In the genomic region with DNA sequence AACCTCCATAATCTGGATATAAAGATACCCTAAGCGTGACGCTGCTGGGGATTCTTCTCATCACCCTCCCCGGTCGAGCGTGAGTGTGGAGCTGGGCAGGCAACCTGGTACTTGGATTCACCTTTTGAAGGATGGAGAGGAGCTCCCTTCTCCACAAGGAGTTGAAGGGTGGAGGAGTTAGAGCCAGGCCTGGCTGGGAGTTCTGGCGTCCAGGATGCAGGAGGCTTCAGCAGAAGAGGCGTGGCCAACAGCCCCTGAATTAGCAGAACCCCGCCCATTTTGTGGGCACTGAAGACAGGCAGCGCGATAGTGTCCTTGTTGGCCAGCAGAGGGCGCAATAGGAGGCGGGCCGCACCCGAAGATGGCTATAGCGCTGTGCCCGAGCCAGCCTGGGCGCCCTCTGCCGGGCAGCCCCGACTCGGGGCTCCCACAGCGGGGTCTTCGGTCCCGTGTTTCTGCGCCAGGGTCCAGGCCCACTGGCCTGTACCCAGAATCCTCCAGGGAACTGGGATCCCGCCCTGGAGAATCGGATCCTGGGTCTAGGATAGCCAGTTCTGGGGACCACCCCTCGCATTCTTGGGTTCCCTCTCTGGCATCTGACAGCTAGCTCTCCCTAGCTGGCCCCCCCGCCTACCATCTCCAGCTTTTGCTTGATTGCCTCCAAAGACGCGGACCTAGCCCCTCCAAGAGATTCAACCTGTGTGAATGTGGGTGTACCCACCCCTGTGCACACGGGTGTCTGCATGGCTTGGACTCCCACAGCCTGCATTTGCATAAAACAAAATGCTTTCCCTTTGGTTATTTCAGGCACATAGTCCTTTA, we compare ENCODE assay signal across 1 cellular context.
TF ChIP-seq lines count a peak whose summit lies in the region.

No MANE protein-coding gene starts in this region.

TF ChIP-seq in HEK293, 187 proteins besides CTCF, POLR2A, EP300 and RAD21 (continued from another document and continues in another):
- TF ChIP-seq, protein P1, sequence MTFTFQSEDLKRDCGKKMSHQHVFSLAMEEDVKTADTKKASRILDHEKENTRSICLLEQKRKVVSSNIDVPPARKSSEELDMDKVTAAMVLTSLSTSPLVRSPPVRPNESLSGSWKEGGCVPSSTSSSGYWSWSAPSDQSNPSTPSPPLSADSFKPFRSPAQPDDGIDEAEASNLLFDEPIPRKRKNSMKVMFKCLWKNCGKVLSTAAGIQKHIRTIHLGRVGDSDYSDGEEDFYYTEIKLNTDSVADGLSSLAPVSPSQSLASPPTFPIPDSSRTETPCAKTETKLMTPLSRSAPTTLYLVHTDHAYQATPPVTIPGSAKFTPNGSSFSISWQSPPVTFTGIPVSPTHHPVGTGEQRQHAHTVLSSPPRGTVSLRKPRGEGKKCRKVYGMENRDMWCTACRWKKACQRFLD (tag by site-specific recombination; IDR thresholded peaks at IDR 0.05), result no peak
- no peak for TF ChIP-seq ZNF155 (tag by site-specific recombination; IDR thresholded peaks at IDR 0.05)
- TF ChIP-seq, protein P2, sequence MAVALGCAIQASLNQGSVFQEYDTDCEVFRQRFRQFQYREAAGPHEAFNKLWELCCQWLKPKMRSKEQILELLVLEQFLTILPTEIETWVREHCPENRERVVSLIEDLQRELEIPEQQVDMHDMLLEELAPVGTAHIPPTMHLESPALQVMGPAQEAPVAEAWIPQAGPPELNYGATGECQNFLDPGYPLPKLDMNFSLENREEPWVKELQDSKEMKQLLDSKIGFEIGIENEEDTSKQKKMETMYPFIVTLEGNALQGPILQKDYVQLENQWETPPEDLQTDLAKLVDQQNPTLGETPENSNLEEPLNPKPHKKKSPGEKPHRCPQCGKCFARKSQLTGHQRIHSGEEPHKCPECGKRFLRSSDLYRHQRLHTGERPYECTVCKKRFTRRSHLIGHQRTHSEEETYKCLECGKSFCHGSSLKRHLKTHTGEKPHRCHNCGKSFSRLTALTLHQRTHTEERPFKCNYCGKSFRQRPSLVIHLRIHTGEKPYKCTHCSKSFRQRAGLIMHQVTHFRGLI (tag by site-specific recombination; IDR thresholded peaks at IDR 0.05), result peak; percentile 63; the same call in 1 of the 2 replicates
- TF ChIP-seq IKZF3 (tag by site-specific recombination; IDR thresholded peaks at IDR 0.05), result peak; percentile 77
- no peak for TF ChIP-seq BCL11B (tag by site-specific recombination; IDR thresholded peaks at IDR 0.05; ENCODE audit: low read depth)
- TF ChIP-seq, protein P3, sequence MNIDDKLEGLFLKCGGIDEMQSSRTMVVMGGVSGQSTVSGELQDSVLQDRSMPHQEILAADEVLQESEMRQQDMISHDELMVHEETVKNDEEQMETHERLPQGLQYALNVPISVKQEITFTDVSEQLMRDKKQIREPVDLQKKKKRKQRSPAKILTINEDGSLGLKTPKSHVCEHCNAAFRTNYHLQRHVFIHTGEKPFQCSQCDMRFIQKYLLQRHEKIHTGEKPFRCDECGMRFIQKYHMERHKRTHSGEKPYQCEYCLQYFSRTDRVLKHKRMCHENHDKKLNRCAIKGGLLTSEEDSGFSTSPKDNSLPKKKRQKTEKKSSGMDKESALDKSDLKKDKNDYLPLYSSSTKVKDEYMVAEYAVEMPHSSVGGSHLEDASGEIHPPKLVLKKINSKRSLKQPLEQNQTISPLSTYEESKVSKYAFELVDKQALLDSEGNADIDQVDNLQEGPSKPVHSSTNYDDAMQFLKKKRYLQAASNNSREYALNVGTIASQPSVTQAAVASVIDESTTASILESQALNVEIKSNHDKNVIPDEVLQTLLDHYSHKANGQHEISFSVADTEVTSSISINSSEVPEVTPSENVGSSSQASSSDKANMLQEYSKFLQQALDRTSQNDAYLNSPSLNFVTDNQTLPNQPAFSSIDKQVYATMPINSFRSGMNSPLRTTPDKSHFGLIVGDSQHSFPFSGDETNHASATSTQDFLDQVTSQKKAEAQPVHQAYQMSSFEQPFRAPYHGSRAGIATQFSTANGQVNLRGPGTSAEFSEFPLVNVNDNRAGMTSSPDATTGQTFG (tag by site-specific recombination; IDR thresholded peaks at IDR 0.05; ENCODE audit: borderline replicate concordance), result no peak
- TF ChIP-seq, protein P4, sequence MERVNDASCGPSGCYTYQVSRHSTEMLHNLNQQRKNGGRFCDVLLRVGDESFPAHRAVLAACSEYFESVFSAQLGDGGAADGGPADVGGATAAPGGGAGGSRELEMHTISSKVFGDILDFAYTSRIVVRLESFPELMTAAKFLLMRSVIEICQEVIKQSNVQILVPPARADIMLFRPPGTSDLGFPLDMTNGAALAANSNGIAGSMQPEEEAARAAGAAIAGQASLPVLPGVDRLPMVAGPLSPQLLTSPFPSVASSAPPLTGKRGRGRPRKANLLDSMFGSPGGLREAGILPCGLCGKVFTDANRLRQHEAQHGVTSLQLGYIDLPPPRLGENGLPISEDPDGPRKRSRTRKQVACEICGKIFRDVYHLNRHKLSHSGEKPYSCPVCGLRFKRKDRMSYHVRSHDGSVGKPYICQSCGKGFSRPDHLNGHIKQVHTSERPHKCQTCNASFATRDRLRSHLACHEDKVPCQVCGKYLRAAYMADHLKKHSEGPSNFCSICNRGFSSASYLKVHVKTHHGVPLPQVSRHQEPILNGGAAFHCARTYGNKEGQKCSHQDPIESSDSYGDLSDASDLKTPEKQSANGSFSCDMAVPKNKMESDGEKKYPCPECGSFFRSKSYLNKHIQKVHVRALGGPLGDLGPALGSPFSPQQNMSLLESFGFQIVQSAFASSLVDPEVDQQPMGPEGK (tag by site-specific recombination; IDR thresholded peaks at IDR 0.05), result peak; percentile 82
- peak; percentile 77; the same call in 1 of the 2 replicates for TF ChIP-seq YY1 (tag by site-specific recombination; IDR thresholded peaks at IDR 0.05)
- 0 out of 2 replicates have a peak, but pooled peaks have one; percentile 38 for TF ChIP-seq ZBTB48 (tag by site-specific recombination; IDR thresholded peaks at IDR 0.05)
- TF ChIP-seq SETDB1 (IDR thresholded peaks at IDR 0.05; ENCODE audit: insufficient read length, low read length), result peak; percentile 77
- no peak for TF ChIP-seq ZNF311 (tag by site-specific recombination; IDR thresholded peaks at IDR 0.05; ENCODE audit: borderline replicate concordance)
- peak; percentile 96 for TF ChIP-seq ZXDB (tag by site-specific recombination; IDR thresholded peaks at IDR 0.05)
- TF ChIP-seq ZNF169 (tag by site-specific recombination; IDR thresholded peaks at IDR 0.05), result no peak
- TF ChIP-seq, protein P5, sequence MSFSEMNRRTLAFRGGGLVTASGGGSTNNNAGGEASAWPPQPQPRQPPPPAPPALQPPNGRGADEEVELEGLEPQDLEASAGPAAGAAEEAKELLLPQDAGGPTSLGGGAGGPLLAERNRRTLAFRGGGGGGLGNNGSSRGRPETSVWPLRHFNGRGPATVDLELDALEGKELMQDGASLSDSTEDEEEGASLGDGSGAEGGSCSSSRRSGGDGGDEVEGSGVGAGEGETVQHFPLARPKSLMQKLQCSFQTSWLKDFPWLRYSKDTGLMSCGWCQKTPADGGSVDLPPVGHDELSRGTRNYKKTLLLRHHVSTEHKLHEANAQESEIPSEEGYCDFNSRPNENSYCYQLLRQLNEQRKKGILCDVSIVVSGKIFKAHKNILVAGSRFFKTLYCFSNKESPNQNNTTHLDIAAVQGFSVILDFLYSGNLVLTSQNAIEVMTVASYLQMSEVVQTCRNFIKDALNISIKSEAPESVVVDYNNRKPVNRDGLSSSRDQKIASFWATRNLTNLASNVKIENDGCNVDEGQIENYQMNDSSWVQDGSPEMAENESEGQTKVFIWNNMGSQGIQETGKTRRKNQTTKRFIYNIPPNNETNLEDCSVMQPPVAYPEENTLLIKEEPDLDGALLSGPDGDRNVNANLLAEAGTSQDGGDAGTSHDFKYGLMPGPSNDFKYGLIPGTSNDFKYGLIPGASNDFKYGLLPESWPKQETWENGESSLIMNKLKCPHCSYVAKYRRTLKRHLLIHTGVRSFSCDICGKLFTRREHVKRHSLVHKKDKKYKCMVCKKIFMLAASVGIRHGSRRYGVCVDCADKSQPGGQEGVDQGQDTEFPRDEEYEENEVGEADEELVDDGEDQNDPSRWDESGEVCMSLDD (tag by site-specific recombination; IDR thresholded peaks at IDR 0.05), result peak; percentile 96
- TF ChIP-seq ZEB2 (tag by site-specific recombination; IDR thresholded peaks at IDR 0.05), result peak; percentile 88
- TF ChIP-seq, protein P6, sequence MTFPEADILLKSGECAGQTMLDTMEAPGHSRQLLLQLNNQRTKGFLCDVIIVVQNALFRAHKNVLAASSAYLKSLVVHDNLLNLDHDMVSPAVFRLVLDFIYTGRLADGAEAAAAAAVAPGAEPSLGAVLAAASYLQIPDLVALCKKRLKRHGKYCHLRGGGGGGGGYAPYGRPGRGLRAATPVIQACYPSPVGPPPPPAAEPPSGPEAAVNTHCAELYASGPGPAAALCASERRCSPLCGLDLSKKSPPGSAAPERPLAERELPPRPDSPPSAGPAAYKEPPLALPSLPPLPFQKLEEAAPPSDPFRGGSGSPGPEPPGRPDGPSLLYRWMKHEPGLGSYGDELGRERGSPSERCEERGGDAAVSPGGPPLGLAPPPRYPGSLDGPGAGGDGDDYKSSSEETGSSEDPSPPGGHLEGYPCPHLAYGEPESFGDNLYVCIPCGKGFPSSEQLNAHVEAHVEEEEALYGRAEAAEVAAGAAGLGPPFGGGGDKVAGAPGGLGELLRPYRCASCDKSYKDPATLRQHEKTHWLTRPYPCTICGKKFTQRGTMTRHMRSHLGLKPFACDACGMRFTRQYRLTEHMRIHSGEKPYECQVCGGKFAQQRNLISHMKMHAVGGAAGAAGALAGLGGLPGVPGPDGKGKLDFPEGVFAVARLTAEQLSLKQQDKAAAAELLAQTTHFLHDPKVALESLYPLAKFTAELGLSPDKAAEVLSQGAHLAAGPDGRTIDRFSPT (tag by site-specific recombination; IDR thresholded peaks at IDR 0.05), result peak; percentile 99
- TF ChIP-seq, protein P7, sequence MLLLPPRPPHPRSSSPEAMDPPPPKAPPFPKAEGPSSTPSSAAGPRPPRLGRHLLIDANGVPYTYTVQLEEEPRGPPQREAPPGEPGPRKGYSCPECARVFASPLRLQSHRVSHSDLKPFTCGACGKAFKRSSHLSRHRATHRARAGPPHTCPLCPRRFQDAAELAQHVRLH (tag by site-specific recombination; IDR thresholded peaks at IDR 0.05), result 0 out of 2 replicates have a peak, but pooled peaks have one; percentile 45
- TF ChIP-seq ZNF366 (tag by site-specific recombination; conservative IDR thresholded peaks at IDR 0.05), result 0 out of 2 replicates have a peak, but pooled peaks have one; percentile 20
- TF ChIP-seq ZNF558 (tag by site-specific recombination; IDR thresholded peaks at IDR 0.05), result peak; percentile 35
- peak; percentile 81 for TF ChIP-seq ZNF341 (tag by site-specific recombination; IDR thresholded peaks at IDR 0.05; ENCODE audit: low read depth)
- TF ChIP-seq, protein P8, sequence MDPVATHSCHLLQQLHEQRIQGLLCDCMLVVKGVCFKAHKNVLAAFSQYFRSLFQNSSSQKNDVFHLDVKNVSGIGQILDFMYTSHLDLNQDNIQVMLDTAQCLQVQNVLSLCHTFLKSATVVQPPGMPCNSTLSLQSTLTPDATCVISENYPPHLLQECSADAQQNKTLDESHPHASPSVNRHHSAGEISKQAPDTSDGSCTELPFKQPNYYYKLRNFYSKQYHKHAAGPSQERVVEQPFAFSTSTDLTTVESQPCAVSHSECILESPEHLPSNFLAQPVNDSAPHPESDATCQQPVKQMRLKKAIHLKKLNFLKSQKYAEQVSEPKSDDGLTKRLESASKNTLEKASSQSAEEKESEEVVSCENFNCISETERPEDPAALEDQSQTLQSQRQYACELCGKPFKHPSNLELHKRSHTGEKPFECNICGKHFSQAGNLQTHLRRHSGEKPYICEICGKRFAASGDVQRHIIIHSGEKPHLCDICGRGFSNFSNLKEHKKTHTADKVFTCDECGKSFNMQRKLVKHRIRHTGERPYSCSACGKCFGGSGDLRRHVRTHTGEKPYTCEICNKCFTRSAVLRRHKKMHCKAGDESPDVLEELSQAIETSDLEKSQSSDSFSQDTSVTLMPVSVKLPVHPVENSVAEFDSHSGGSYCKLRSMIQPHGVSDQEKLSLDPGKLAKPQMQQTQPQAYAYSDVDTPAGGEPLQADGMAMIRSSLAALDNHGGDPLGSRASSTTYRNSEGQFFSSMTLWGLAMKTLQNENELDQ (tag by site-specific recombination; IDR thresholded peaks at IDR 0.05; ENCODE audit: low read depth), result no peak
- TF ChIP-seq ZNF600 (tag by site-specific recombination; IDR thresholded peaks at IDR 0.05), result peak; percentile 77; the same call in 1 of the 2 replicates
- TF ChIP-seq, protein P9, sequence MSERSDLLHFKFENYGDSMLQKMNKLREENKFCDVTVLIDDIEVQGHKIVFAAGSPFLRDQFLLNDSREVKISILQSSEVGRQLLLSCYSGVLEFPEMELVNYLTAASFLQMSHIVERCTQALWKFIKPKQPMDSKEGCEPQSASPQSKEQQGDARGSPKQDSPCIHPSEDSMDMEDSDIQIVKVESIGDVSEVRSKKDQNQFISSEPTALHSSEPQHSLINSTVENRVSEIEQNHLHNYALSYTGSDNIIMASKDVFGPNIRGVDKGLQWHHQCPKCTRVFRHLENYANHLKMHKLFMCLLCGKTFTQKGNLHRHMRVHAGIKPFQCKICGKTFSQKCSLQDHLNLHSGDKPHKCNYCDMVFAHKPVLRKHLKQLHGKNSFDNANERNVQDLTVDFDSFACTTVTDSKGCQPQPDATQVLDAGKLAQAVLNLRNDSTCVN (tag by site-specific recombination; optimal IDR thresholded peaks at IDR 0.05), result peak; percentile 65
- TF ChIP-seq, protein P10, sequence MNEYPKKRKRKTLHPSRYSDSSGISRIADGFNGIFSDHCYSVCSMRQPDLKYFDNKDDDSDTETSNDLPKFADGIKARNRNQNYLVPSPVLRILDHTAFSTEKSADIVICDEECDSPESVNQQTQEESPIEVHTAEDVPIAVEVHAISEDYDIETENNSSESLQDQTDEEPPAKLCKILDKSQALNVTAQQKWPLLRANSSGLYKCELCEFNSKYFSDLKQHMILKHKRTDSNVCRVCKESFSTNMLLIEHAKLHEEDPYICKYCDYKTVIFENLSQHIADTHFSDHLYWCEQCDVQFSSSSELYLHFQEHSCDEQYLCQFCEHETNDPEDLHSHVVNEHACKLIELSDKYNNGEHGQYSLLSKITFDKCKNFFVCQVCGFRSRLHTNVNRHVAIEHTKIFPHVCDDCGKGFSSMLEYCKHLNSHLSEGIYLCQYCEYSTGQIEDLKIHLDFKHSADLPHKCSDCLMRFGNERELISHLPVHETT (tag by site-specific recombination; IDR thresholded peaks at IDR 0.05), result peak; percentile 89
- TF ChIP-seq ZNF391 (tag by site-specific recombination; IDR thresholded peaks at IDR 0.05; ENCODE audit: borderline replicate concordance, low read depth), result peak; percentile 97
- TF ChIP-seq SP2 (tag by site-specific recombination; IDR thresholded peaks at IDR 0.05), result peak; percentile 60
- no peak for TF ChIP-seq TCF7L2 (IDR thresholded peaks at IDR 0.05; ENCODE audit: borderline replicate concordance, low read depth, low read length)
- no peak for TF ChIP-seq ZNF423 (tag by site-specific recombination; IDR thresholded peaks at IDR 0.05)
- peak; percentile 88 for TF ChIP-seq SP7 (tag by site-specific recombination; IDR thresholded peaks at IDR 0.05)
- TF ChIP-seq GLIS2 (tag by site-specific recombination; IDR thresholded peaks at IDR 0.05), result peak; percentile 65
- TF ChIP-seq ZNF629 (tag by site-specific recombination; IDR thresholded peaks at IDR 0.05), result peak; percentile 88
- no peak for TF ChIP-seq MEIS1 (CRISPR knock-in tag; IDR thresholded peaks at IDR 0.05; ENCODE audit: borderline replicate concordance)
- TF ChIP-seq ZFP69B (tag by site-specific recombination; IDR thresholded peaks at IDR 0.05), result peak; percentile 64; the same call in 1 of the 2 replicates
- TF ChIP-seq KLF1 (tag by site-specific recombination; IDR thresholded peaks at IDR 0.05), result peak; percentile 74
- no peak for TF ChIP-seq ZNF138 (tag by site-specific recombination; IDR thresholded peaks at IDR 0.05; ENCODE audit: borderline replicate concordance)
- TF ChIP-seq YY2 (tag by site-specific recombination; IDR thresholded peaks at IDR 0.05), result peak; percentile 24; the same call in 1 of the 2 replicates
